Comparison of ENCODE assay signal across 8 cellular contexts in genomic region chr1:40531381-40532061, GRCh38. TPM values are rescaled to one million over a fixed set of nuclear protein-coding genes. Genes with fewer than 3 reads are reported as not detected.
DNase-seq lines count a peak whose midpoint lies in the region; ATAC-seq and TF ChIP-seq lines count a peak whose summit lies in the region.

Gene ZNF684 (plus strand): TSS chr1:40531637. CDS start chr1:40533167, 1,530 bp downstream.

- 0% methylated on average over 32 to 35 of the region's 35 CpGs for WGBS in testis, 2 donors

- peak; percentile 82 for DNase-seq in GM04504 (ENCODE audit: low read depth)
- DNase-seq in HFFc6, result peak; percentile 93
- peak; percentile 97 for DNase-seq in NB4 (ENCODE audit: low read depth)
- DNase-seq in SK-N-DZ (ENCODE audit: low spot score), result peak; percentile 91
- DNase-seq in activated naive CD4-positive, alpha-beta T cell treated with anti-CD3 and anti-CD28 coated beads, Interleukin-2, amount 50 U/mL, for 16 hours, result peak; percentile 83
- DNase-seq in glomerular visceral epithelial cell (ENCODE audit: extremely low spot score), result peak; percentile 95
- peak; percentile 55 for DNase-seq in omental fat pad (ENCODE audit: low spot score)
- peak; percentile 97 for DNase-seq in testis

- no peak for TF ChIP-seq CTCF in HFFc6 (IDR thresholded peaks at IDR 0.05)
- TF ChIP-seq CTCF in NB4 (IDR thresholded peaks at IDR 0.05; ENCODE audit: low read depth, low read length), result no peak
- TF ChIP-seq CTCF in omental fat pad (IDR thresholded peaks at IDR 0.05), result no peak
- TF ChIP-seq CTCF in testis (IDR thresholded peaks at IDR 0.05), result no peak

- H3K4me1 Mint-ChIP-seq in HFFc6 (ENCODE audit: low read depth), result peaks cover 24% of the 10 kb centered on the region

- intact Hi-C loops in testis (cut with DNase I; ENCODE audit: low total_unique reads), result no loop called here

- H3K27ac ChIP-seq in testis, result peak within 1 kb of the TSS; percentile 76 to 83

- H3K4me1 ChIP-seq in testis, result no peaks in the 10 kb centered on the region

- no peaks in the 10 kb centered on the region for H3K9me3 ChIP-seq in testis

- peak; percentile 75 for TF ChIP-seq POLR2A in NB4 (IDR thresholded peaks at IDR 0.05; ENCODE audit: extremely low read depth, insufficient read length)
- TF ChIP-seq POLR2A in testis (IDR thresholded peaks at IDR 0.05), result no peak

- no peaks in the 10 kb centered on the region for H3K36me3 ChIP-seq in testis (ENCODE audit: low read depth, missing control alignments)

- H3K36me3 Mint-ChIP-seq in HFFc6 (ENCODE audit: low read depth), result peaks cover 10% of the 10 kb centered on the region

- H3K4me3 ChIP-seq in NB4 (ENCODE audit: low read depth, low read length), result peak within 1 kb of the TSS; percentile 97
- peak within 1 kb of the TSS; percentile 55 to 70 for H3K4me3 ChIP-seq in testis

- peaks cover 6% of the 10 kb centered on the region for H3K9me3 Mint-ChIP-seq in HFFc6

- H3K4me3 Mint-ChIP-seq in HFFc6, result peak within 1 kb of the TSS; percentile 99

- H3K27ac Mint-ChIP-seq in HFFc6, result peak within 1 kb of the TSS; percentile 94

- no peaks in the 10 kb centered on the region for H3K27me3 ChIP-seq in testis

- peak; percentile 98 for ATAC-seq in omental fat pad (ENCODE audit: low FRiP score)

- H3K27me3 Mint-ChIP-seq in HFFc6 (ENCODE audit: insufficient read depth), result no peaks in the 10 kb centered on the region; the same call in 1 of the 2 replicates

RNA-seq across cellular contexts. Expression of gene ZNF684, which starts in this region (rescaled TPM):
- 1 to 10 TPM; 1.6 to 3.2 (median 2.6) TPM for total RNA-seq in HFFc6 (2021; fragmentation: NEBNext Ultra II Directional; extraction: Animal tissue kit (Norgen Biotek cat#: 25700))
- 3.1 and 3.9 TPM in 2 replicates for polyA plus RNA-seq in SK-N-DZ (2014; cell fraction: cytosol; rRNA removed)
- 5.9 and 6.3 TPM in 2 replicates for polyA plus RNA-seq in SK-N-DZ (2014; cell fraction: nucleus; rRNA removed)
- 1 to 10 TPM; 2.0 to 4.9 (median 3.0) TPM for total RNA-seq in omental fat pad
- 1 to 10 TPM; 8.9 to 9.9 TPM for total RNA-seq in testis
- 5.3 TPM for polyA plus RNA-seq in testis (ENCODE audit: insufficient read depth, low read depth, low replicate concordance)

Comparison
In these comparisons a context has a peak if more than half of its experiments do, and no peak if none do; other contexts are left out.
1. Peak in every context shown above with its lines: DNase-seq, ATAC-seq, H3K4me3 ChIP-seq and H3K27ac ChIP-seq.